In the genomic region with DNA sequence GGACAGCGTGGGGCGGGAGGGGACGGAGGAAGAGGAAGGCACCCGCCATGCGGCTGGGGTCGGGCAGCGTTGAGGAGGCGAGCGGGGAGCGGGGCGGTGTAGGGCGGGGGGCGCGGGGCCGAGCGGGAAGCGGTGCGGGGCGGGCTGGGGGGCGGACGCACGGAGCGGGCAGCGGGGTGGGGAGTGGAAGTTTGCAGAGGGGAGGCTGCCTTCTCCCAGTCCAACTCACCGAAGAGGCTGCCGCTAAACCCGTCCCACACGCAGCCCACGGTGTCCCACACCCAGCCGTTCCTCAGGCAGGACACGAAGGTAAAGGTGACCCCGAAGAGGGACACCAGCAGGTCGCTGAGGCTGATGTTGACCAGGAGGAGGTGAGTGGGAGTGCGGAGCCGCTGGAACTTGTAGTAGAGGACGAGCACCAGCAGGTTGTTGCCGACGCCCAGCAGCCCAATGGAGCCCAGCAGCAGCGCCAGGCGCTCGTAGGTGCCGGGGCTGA, we compare ENCODE assay signal across 8 cellular contexts. TPM values are rescaled to one million over a fixed set of nuclear protein-coding genes. Genes with fewer than 3 reads are reported as not detected.
A peak's percentile ranks its signal among the peaks of the same experiment; 100 is the strongest.
DNase-seq lines count a peak whose midpoint lies in the region; ATAC-seq and TF ChIP-seq lines count a peak whose summit lies in the region.

No MANE protein-coding gene starts in this region.

- CTCF ChIA-PET in CD8-positive, alpha-beta memory T cell (lab: Charles Lee) = interaction anchor here (0.9 to 1.4 kb wide), 3 partner anchors 12 to 30 kb away, joined by 3 to 6 read pairs (median 3); no protein-coding TSS in a partner anchor
- CTCF ChIA-PET in SK-N-SH (lab: Yijun Ruan, JAX) = interaction anchor here (0.6 to 2.4 kb wide), 4 partner anchors 10 to 28 kb away, joined by 3 to 10 read pairs (median 4); no protein-coding TSS in a partner anchor

- no peaks in the 10 kb centered on the region for H3K9me3 ChIP-seq in CD8-positive, alpha-beta memory T cell (ENCODE audit: low read length)
- H3K9me3 ChIP-seq in SK-N-SH (no peaks in the 10 kb centered on the region), right lobe of liver (no peaks in the 10 kb centered on the region)

- H3K4me2 ChIP-seq in SK-N-SH = peak overlapping the region; percentile 81

- TF ChIP-seq CTCF in SK-N-SH (IDR thresholded peaks at IDR 0.05) (no peak), brain microvascular endothelial cell (IDR thresholded peaks at IDR 0.05; ENCODE audit: low read depth, low read length, missing control alignments) (peak; percentile 1), right lobe of liver (IDR thresholded peaks at IDR 0.05) (no peak)

- H4K20me1 ChIP-seq in SK-N-SH (ENCODE audit: insufficient read depth) = no peaks in the 10 kb centered on the region

- POLR2A ChIA-PET in CD8-positive, alpha-beta memory T cell (lab: Charles Lee) = interaction anchor here (0.9 to 2.3 kb wide), 5 partner anchors 38 to 1616 kb away, joined by 3 to 15 read pairs (median 4); a partner anchor contains a TSS
- POLR2A ChIA-PET in SK-N-SH (lab: Yijun Ruan, JAX) = interaction anchor here (0.8 to 1.0 kb wide), 2 partner anchors 28 to 1132 kb away, joined by 3 read pairs; no protein-coding TSS in a partner anchor

- no peaks in the 10 kb centered on the region for H3F3A ChIP-seq in SK-N-SH (replicated peaks; ENCODE audit: insufficient read depth)

- peaks cover 35% of the 10 kb centered on the region for H3K79me2 ChIP-seq in SK-N-SH (ENCODE audit: insufficient read depth)

- DNase-seq in CD8-positive, alpha-beta memory T cell = peak in 3 of 5 donors; percentile 8 to 54 (median 12)
- DNase-seq in SK-N-SH (peak; percentile 78), brain microvascular endothelial cell (peak; percentile 32), right lobe of liver (peak; percentile 49 to 69 (median 60)), ecto neural progenitor cell (ENCODE audit: low spot score) (no peak)
- peak in 1 of 2 donors; percentile 77 for DNase-seq in stimulated activated effector memory CD8-positive, alpha-beta T cell treated with anti-CD3 and anti-CD28 coated beads, Interleukin-12 subunit alpha, Interleukin-12 subunit beta, amount 100 ng/mL, for 72 hours (ENCODE audit: low spot score in 2 of 2)

- H3K4me1 Mint-ChIP-seq in CD8-positive, alpha-beta memory T cell = peaks cover 31 to 48% (median 40%) of the 10 kb centered on the region in 3 donors
- H3K4me1 Mint-ChIP-seq in stimulated activated effector memory CD8-positive, alpha-beta T cell treated with anti-CD3 and anti-CD28 coated beads, Interleukin-12 subunit alpha, Interleukin-12 subunit beta, amount 100 ng/mL, for 72 hours = peaks cover 39% of the 10 kb centered on the region

- no peak for TF ChIP-seq POLR2A in right lobe of liver (IDR thresholded peaks at IDR 0.05)

- peaks cover 33% of the 10 kb centered on the region for H3K4me1 ChIP-seq in CD8-positive, alpha-beta memory T cell (ENCODE audit: insufficient read depth, low read length)
- peaks cover 11 to 23% of the 10 kb centered on the region in 2 experiments for H3K4me1 ChIP-seq in SK-N-SH (ENCODE audit: control insufficient read depth in 1 of 2, insufficient read depth in 2 of 2, low read depth in 1 of 2, low read length in 1 of 2)
- H3K4me1 ChIP-seq in right lobe of liver = peaks cover 0 to 26% (median 4%) of the 10 kb centered on the region in 4 donors

- in situ Hi-C loops in brain microvascular endothelial cell (cut with HindIII; ENCODE audit: low pct_ligation_motif_present, low sequenced_read_pairs) = no loop called here

- peak overlapping the region; percentile 75 for H3K4me3 ChIP-seq in CD8-positive, alpha-beta memory T cell (ENCODE audit: low read length)
- H3K4me3 ChIP-seq in SK-N-SH (ENCODE audit: low read depth in 2 of 2, low read length in 1 of 2) (peak overlapping the region; percentile 85 to 95), brain microvascular endothelial cell (ENCODE audit: low read depth, low read length) (peak overlapping the region; percentile 96), right lobe of liver (peak overlapping the region; percentile 75 to 85 (median 80))

- H3K9me3 Mint-ChIP-seq in CD8-positive, alpha-beta memory T cell = peaks cover 0 to 8% (median 0%) of the 10 kb centered on the region in 5 donors
- peaks cover 6% of the 10 kb centered on the region for H3K9me3 Mint-ChIP-seq in stimulated activated effector memory CD8-positive, alpha-beta T cell treated with anti-CD3 and anti-CD28 coated beads, Interleukin-12 subunit alpha, Interleukin-12 subunit beta, amount 100 ng/mL, for 72 hours

- peak overlapping the region; percentile 83 to 94 (median 85) for H3K4me3 Mint-ChIP-seq in CD8-positive, alpha-beta memory T cell
- H3K4me3 Mint-ChIP-seq in stimulated activated effector memory CD8-positive, alpha-beta T cell treated with anti-CD3 and anti-CD28 coated beads, Interleukin-12 subunit alpha, Interleukin-12 subunit beta, amount 100 ng/mL, for 72 hours = peak overlapping the region; percentile 80

- no peak for TF ChIP-seq EP300 in SK-N-SH (IDR thresholded peaks at IDR 0.05; ENCODE audit: borderline replicate concordance in 1 of 2, low read depth in 1 of 2, low read length in 1 of 2)

- peak; percentile 58 for ATAC-seq in GM19395 (IDR thresholded peaks at IDR 0.05; ENCODE audit: unreplicated experiment)
- peak; percentile 43 for ATAC-seq in HG03457 (IDR thresholded peaks at IDR 0.05; ENCODE audit: unreplicated experiment)
- ATAC-seq in right lobe of liver = peak; percentile 9 to 39 (median 22)
- ATAC-seq in stimulated activated effector memory CD8-positive, alpha-beta T cell treated with anti-CD3 and anti-CD28 coated beads, Interleukin-12 subunit alpha, Interleukin-12 subunit beta, amount 100 ng/mL, for 72 hours = peak; percentile 71

- peak overlapping the region; percentile 86 for H3K9ac ChIP-seq in SK-N-SH

- peaks cover 5 to 10% (median 6%) of the 10 kb centered on the region in 3 donors for H3K36me3 Mint-ChIP-seq in CD8-positive, alpha-beta memory T cell
- no peaks in the 10 kb centered on the region for H3K36me3 Mint-ChIP-seq in stimulated activated effector memory CD8-positive, alpha-beta T cell treated with anti-CD3 and anti-CD28 coated beads, Interleukin-12 subunit alpha, Interleukin-12 subunit beta, amount 100 ng/mL, for 72 hours

- peak overlapping the region; percentile 71 for H3K27ac ChIP-seq in CD8-positive, alpha-beta memory T cell (ENCODE audit: low read depth, low read length)
- peak overlapping the region; percentile 46 to 82; a peak in 3 of 4 replicates for H3K27ac ChIP-seq in SK-N-SH (ENCODE audit: low read depth in 2 of 2, low read length in 1 of 2)
- H3K27ac ChIP-seq in brain microvascular endothelial cell = peak overlapping the region; percentile 61
- H3K27ac ChIP-seq in right lobe of liver = peak overlapping the region; percentile 69 to 91 (median 88)

- no peaks in the 10 kb centered on the region for H3K27me3 ChIP-seq in CD8-positive, alpha-beta memory T cell (ENCODE audit: insufficient read depth, low read length, poor library complexity, severe bottlenecking)
- no peaks in the 10 kb centered on the region for H3K27me3 ChIP-seq in SK-N-SH (ENCODE audit: insufficient read depth)
- H3K27me3 ChIP-seq in brain microvascular endothelial cell (replicated peaks) = no peaks in the 10 kb centered on the region
- H3K27me3 ChIP-seq in right lobe of liver = no peaks in the 10 kb centered on the region

- intact Hi-C loops in right lobe of liver (cut with DNase I) = loop anchor here in 1 of 2 donors (10.0 kb wide), 1 partner anchor 195 kb away; no protein-coding TSS in a partner anchor

- no peak for TF ChIP-seq RAD21 in SK-N-SH (IDR thresholded peaks at IDR 0.05; ENCODE audit: low read length)

- under 1% methylated on average over 16 of the region's 42 CpGs for WGBS in SK-N-SH (ENCODE audit: low lambda C conversion rate)
- WGBS in right lobe of liver (ENCODE audit: insufficient coverage, low coverage, low lambda C conversion rate, missing lambda C conversion rate) = 0% methylated on average over 16 of the region's 42 CpGs

- no peaks in the 10 kb centered on the region for H3K27me3 Mint-ChIP-seq in CD8-positive, alpha-beta memory T cell

- H3K36me3 ChIP-seq in CD8-positive, alpha-beta memory T cell (ENCODE audit: insufficient read depth, low read length) = no peaks in the 10 kb centered on the region
- H3K36me3 ChIP-seq in SK-N-SH (replicated peaks in 1 of 2; ENCODE audit: control insufficient read depth in 1 of 2, insufficient read depth in 2 of 2, low read length in 1 of 2) = peaks cover 10 to 18% of the 10 kb centered on the region in 2 experiments
- H3K36me3 ChIP-seq in brain microvascular endothelial cell (replicated peaks) = peaks cover 9% of the 10 kb centered on the region
- peaks cover 0 to 8% (median under 1%) of the 10 kb centered on the region in 4 donors for H3K36me3 ChIP-seq in right lobe of liver

- H2AFZ ChIP-seq in SK-N-SH (ENCODE audit: low read depth) = peak overlapping the region; percentile 85

- H3K27ac Mint-ChIP-seq in CD8-positive, alpha-beta memory T cell = peak overlapping the region; percentile 1 to 80 (median 50)
- H3K27ac Mint-ChIP-seq in stimulated activated effector memory CD8-positive, alpha-beta T cell treated with anti-CD3 and anti-CD28 coated beads, Interleukin-12 subunit alpha, Interleukin-12 subunit beta, amount 100 ng/mL, for 72 hours = peak overlapping the region; percentile 60

- H3K9me2 ChIP-seq in SK-N-SH = no peaks in the 10 kb centered on the region

TF ChIP-seq in SK-N-SH, 30 proteins besides CTCF, POLR2A, EP300 and RAD21 (continues in another document):
- peak; percentile 37; the same call in 1 of the 2 replicates for TF ChIP-seq MXI1 (IDR thresholded peaks at IDR 0.05; ENCODE audit: low read depth, low read length)
- 0 out of 2 replicates have a peak, but pooled peaks have one; percentile 1 for TF ChIP-seq RCOR1 (IDR thresholded peaks at IDR 0.05; ENCODE audit: low read length)

RNA-seq across cellular contexts. Expression of a gene that starts 0.5 kb away (rescaled TPM):
- 10 to 100 TPM; 20.3 to 21.6 TPM for total RNA-seq in CD8-positive, alpha-beta memory T cell
- 3.9 TPM for polyA plus RNA-seq in CD8-positive, alpha-beta memory T cell
- polyA plus RNA-seq in SK-N-SH (2012; rRNA removed) = 3.0 and 4.1 TPM in 2 replicates
- 4.2 and 4.4 TPM in 2 replicates for polyA plus RNA-seq in SK-N-SH (2012; cell fraction: cytosol; rRNA removed)
- 1.4 and 5.2 TPM in 2 replicates for polyA plus RNA-seq in SK-N-SH (2012; cell fraction: nucleus; rRNA removed)
- 1 to 10 TPM; 2.3 to 6.0 (median 3.9) TPM for total RNA-seq in right lobe of liver

RNA-seq across cellular contexts. Expression of a gene that starts 0.5 kb away (rescaled TPM):
- total RNA-seq in CD8-positive, alpha-beta memory T cell = 1 to 10 TPM; 6.7 to 7.0 TPM
- 17.6 TPM for polyA plus RNA-seq in CD8-positive, alpha-beta memory T cell
- 7.8 and 11.0 TPM in 2 replicates for polyA plus RNA-seq in SK-N-SH (2012; rRNA removed)
- polyA plus RNA-seq in SK-N-SH (2012; cell fraction: cytosol; rRNA removed) = 14.8 and 15.3 TPM in 2 replicates
- polyA plus RNA-seq in SK-N-SH (2012; cell fraction: nucleus; rRNA removed) = 1.4 and 3.7 TPM in 2 replicates
- 10 to 100 TPM; 15.7 to 38.2 (median 28.8) TPM for total RNA-seq in right lobe of liver

RNA-seq across cellular contexts. Expression of a gene that starts 12.4 kb away (rescaled TPM):
- not detected for total RNA-seq in CD8-positive, alpha-beta memory T cell
- polyA plus RNA-seq in CD8-positive, alpha-beta memory T cell = 0.48 TPM
- polyA plus RNA-seq in SK-N-SH (2012; rRNA removed) = not detected in 2 replicates
- not detected in 2 replicates for polyA plus RNA-seq in SK-N-SH (2012; cell fraction: cytosol; rRNA removed)
- polyA plus RNA-seq in SK-N-SH (2012; cell fraction: nucleus; rRNA removed) = not detected in 2 replicates
- total RNA-seq in right lobe of liver = under 1 TPM in 2 of 6 experiments, not detected in 4; 0.17 to 0.27 TPM
